In the genomic region with DNA sequence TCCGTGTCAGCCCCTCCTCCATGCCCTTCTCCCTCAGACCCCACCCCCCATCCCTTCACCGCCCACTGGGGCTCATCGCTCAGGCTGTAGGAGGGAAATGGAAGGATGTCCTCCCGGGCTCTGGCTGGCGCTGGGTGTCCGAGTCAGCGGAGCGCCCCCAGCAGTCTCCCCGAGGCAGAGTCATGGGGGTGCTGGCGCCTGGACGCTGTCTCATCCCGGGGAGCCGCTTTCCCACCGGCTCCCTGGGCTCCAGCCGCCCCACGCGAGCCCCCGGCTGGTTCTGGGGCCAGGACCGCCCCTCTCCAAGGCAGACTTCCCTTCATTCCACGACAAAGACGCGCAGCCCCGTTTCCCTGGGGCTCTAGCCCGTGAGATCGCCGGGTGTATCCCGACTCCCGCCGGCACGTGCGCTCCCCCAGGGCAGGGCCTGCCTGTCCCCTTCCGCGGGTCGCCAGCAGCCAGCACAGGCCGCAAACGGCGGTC, we compare ENCODE assay signal across 8 cellular contexts. TPM values are rescaled to one million over a fixed set of nuclear protein-coding genes. Genes with fewer than 3 reads are reported as not detected.
DNase-seq lines count a peak whose midpoint lies in the region; ATAC-seq and TF ChIP-seq lines count a peak whose summit lies in the region.

No MANE protein-coding gene starts in this region.

- peaks cover 18% of the 10 kb centered on the region for H3K27me3 ChIP-seq in HUES6 (ENCODE audit: control insufficient read depth, insufficient read depth, low read length)
- H3K27me3 ChIP-seq in WERI-Rb-1 (ENCODE audit: insufficient read depth, low read depth, severe bottlenecking) = no peaks in the 10 kb centered on the region
- H3K27me3 ChIP-seq in muscle layer of colon (ENCODE audit: control insufficient read depth in 1 of 2, insufficient read depth in 2 of 2, low read length in 2 of 2) = peaks cover 0 to 29% of the 10 kb centered on the region in 2 donors
- H3K27me3 ChIP-seq in upper lobe of left lung = peaks cover 0 to 10% (median 0%) of the 10 kb centered on the region in 4 donors

- peaks cover 6% of the 10 kb centered on the region for H3K36me3 ChIP-seq in HUES6 (ENCODE audit: control insufficient read depth, insufficient read depth, low read length)
- peaks cover 6% of the 10 kb centered on the region for H3K36me3 ChIP-seq in WERI-Rb-1
- H3K36me3 ChIP-seq in muscle layer of colon (ENCODE audit: insufficient read depth, low read length) = no peaks in the 10 kb centered on the region
- H3K36me3 ChIP-seq in upper lobe of left lung = peaks cover 0 to 3% (median 0%) of the 10 kb centered on the region in 4 donors

- H3K9me3 ChIP-seq in HUES6 (ENCODE audit: control insufficient read depth, insufficient read depth, low read depth, low read length) (no peaks in the 10 kb centered on the region), WERI-Rb-1 (ENCODE audit: severe bottlenecking) (no peaks in the 10 kb centered on the region), muscle layer of colon (ENCODE audit: low read length) (no peaks in the 10 kb centered on the region), upper lobe of left lung (no peaks in the 10 kb centered on the region)

- DNase-seq in CMK (ENCODE audit: low read depth) (peak; percentile 58), WERI-Rb-1 (peak; percentile 92), epithelial cell of proximal tubule (ENCODE audit: low read depth) (no peak), upper lobe of left lung (no peak)

- no peak for TF ChIP-seq EP300 in upper lobe of left lung (IDR thresholded peaks at IDR 0.05)

- peaks cover 24% of the 10 kb centered on the region for H3K4me1 ChIP-seq in HUES6 (ENCODE audit: control insufficient read depth, insufficient read depth, low read length)
- peaks cover 31% of the 10 kb centered on the region for H3K4me1 ChIP-seq in muscle layer of colon (ENCODE audit: insufficient read depth, low read length)
- peaks cover 25 to 45% (median 40%) of the 10 kb centered on the region in 4 donors for H3K4me1 ChIP-seq in upper lobe of left lung

- WGBS in upper lobe of left lung, 2 donors = 0% methylated on average over 7 to 32 of the region's 37 CpGs

- no peak for TF ChIP-seq POLR2A in upper lobe of left lung (IDR thresholded peaks at IDR 0.05)

- H3K4me3 ChIP-seq in HUES6 (ENCODE audit: low read depth, low read length) (peak overlapping the region; percentile 92), WERI-Rb-1 (ENCODE audit: low read depth, low read length) (peak overlapping the region; percentile 73), epithelial cell of proximal tubule (ENCODE audit: low read depth, low read length) (peak overlapping the region; percentile 88), muscle layer of colon (ENCODE audit: low read depth in 1 of 2, low read length in 2 of 2) (peak overlapping the region; percentile 68 to 91), upper lobe of left lung (peak overlapping the region; percentile 70 to 95 (median 82))

- H3K9ac ChIP-seq in HUES6 (ENCODE audit: low read length) (peak overlapping the region; percentile 87), muscle layer of colon (ENCODE audit: low read length) (peak overlapping the region; percentile 27)

- TF ChIP-seq CTCF in WERI-Rb-1 (IDR thresholded peaks at IDR 0.05; ENCODE audit: low read depth, low read length) (peak; percentile 43), epithelial cell of proximal tubule (conservative IDR thresholded peaks at IDR 0.05; ENCODE audit: low read depth, low read length) (peak; percentile 22), upper lobe of left lung (IDR thresholded peaks at IDR 0.05) (no peak)

- ATAC-seq in GM19035 (IDR thresholded peaks at IDR 0.05; ENCODE audit: unreplicated experiment) = peak; percentile 14
- peak in 1 of 2 donors; percentile 56 for ATAC-seq in upper lobe of left lung (ENCODE audit: low FRiP score in 2 of 2)
- ATAC-seq in GM21526 (IDR thresholded peaks at IDR 0.05; ENCODE audit: low FRiP score, unreplicated experiment) = no peak

- H3K27ac ChIP-seq in HUES6 (ENCODE audit: low read depth, low read length) (peak overlapping the region; percentile 89; the same call in 1 of the 2 replicates), WERI-Rb-1 (peak overlapping the region; percentile 99), muscle layer of colon (ENCODE audit: low read depth, low read length) (peak overlapping the region; percentile 98), upper lobe of left lung (peak overlapping the region; percentile 76 to 87 (median 87))

RNA-seq across cellular contexts. Expression of a gene that starts 0.4 kb away (rescaled TPM):
- total RNA-seq in epithelial cell of proximal tubule (86.5 and 111 TPM in 2 replicates), upper lobe of left lung (10 to 100 TPM; 38.7 to 69.7 (median 55.7) TPM)

RNA-seq across cellular contexts. Expression of a gene that starts 5.6 kb away (rescaled TPM):
- 154 and 183 TPM in 2 replicates for total RNA-seq in epithelial cell of proximal tubule
- total RNA-seq in upper lobe of left lung = 10 to 100 TPM; 22.0 to 56.0 (median 40.8) TPM

RNA-seq across cellular contexts. Expression of a gene that starts 5.7 kb away (rescaled TPM):
- total RNA-seq in epithelial cell of proximal tubule (1.9 and 4.9 TPM in 2 replicates), upper lobe of left lung (10 to 100 TPM in 5 of 6 donors, 1 to 10 TPM in 1; 3.5 to 69.1 (median 23.3) TPM)

RNA-seq across cellular contexts. Expression of a gene that starts 6.4 kb away (rescaled TPM):
- total RNA-seq in epithelial cell of proximal tubule = 15.5 and 16.3 TPM in 2 replicates
- 10 to 100 TPM in 5 of 6 donors, 1 to 10 TPM in 1; 4.0 to 43.0 (median 13.5) TPM for total RNA-seq in upper lobe of left lung

RNA-seq across cellular contexts. Expression of a gene that starts 14.9 kb away (rescaled TPM):
- 0.07 and 0.46 TPM in 2 replicates for total RNA-seq in epithelial cell of proximal tubule
- 1 to 10 TPM; 1.0 to 8.1 (median 4.1) TPM for total RNA-seq in upper lobe of left lung

Comparison
In these comparisons a context has a peak if more than half of its experiments do, and no peak if none do; other contexts are left out.
1. DNase-seq: peak in CMK (single experiment) and WERI-Rb-1 (single experiment); none in epithelial cell of proximal tubule (single experiment) and upper lobe of left lung (0 of 2).
2. CTCF ChIP-seq: peak in WERI-Rb-1 (single experiment) and epithelial cell of proximal tubule (single experiment); none in upper lobe of left lung (0 of 6).
3. Peak in every context shown above with its lines, with median percentiles within 50 percentile points of each other: H3K27ac ChIP-seq and H3K4me3 ChIP-seq.